8 cellular contexts compared by ENCODE assay signal in genomic region chr6:79232696-79233462, GRCh38. TPM values are rescaled to one million over a fixed set of nuclear protein-coding genes. Genes with fewer than 3 reads are reported as not detected.
DNase-seq lines count a peak whose midpoint lies in the region; TF ChIP-seq lines count a peak whose summit lies in the region.

No MANE protein-coding gene starts in this region.

- H3K4me3 Mint-ChIP-seq in activated naive CD4-positive, alpha-beta T cell treated with anti-CD3 and anti-CD28 coated beads for 36 hours, result peak overlapping the region; percentile 95

- DNase-seq in activated naive CD4-positive, alpha-beta T cell treated with anti-CD3 and anti-CD28 coated beads for 36 hours, result no peak
- no peak for DNase-seq in activated naive CD4-positive, alpha-beta T cell (lab: John Stamatoyannopoulos, UW)
- DNase-seq in astrocyte of the cerebellum (ENCODE audit: low read depth) (no peak), tibial nerve (ENCODE audit: low spot score in 2 of 2) (no peak), KBM-7 (no peak), NCI-H226 (no peak), GF-D8 (lab: John Stamatoyannopoulos, UW) (no peak)

- H3K36me3 ChIP-seq in liver (ENCODE audit: control insufficient read depth in 4 of 4, insufficient read depth in 3 of 4, low read depth in 1 of 4, low read length in 3 of 4) (no peaks in the 10 kb centered on the region), tibial nerve (no peaks in the 10 kb centered on the region)

- no peak overlapping the region for H3K27ac Mint-ChIP-seq in activated naive CD4-positive, alpha-beta T cell treated with anti-CD3 and anti-CD28 coated beads for 36 hours

- no peaks in the 10 kb centered on the region for H3K9me3 Mint-ChIP-seq in activated naive CD4-positive, alpha-beta T cell treated with anti-CD3 and anti-CD28 coated beads for 36 hours

- TF ChIP-seq POLR2A in tibial nerve (IDR thresholded peaks at IDR 0.05), result no peak

- WGBS in liver, result 93% methylated on average over 6 of the region's 6 CpGs
- 89 to 90% methylated on average over 6 of the region's 6 CpGs for WGBS in tibial nerve, 2 donors

- TF ChIP-seq RAD21 in liver (IDR thresholded peaks at IDR 0.05), result no peak

- no peak for TF ChIP-seq EP300 in tibial nerve (IDR thresholded peaks at IDR 0.05)

- peaks cover 5% of the 10 kb centered on the region for H3K36me3 Mint-ChIP-seq in activated naive CD4-positive, alpha-beta T cell treated with anti-CD3 and anti-CD28 coated beads for 36 hours (ENCODE audit: low read depth)

- H3K4me1 ChIP-seq in liver (ENCODE audit: control insufficient read depth in 4 of 4, insufficient read depth in 4 of 4, low read length in 3 of 4), result no peaks in the 10 kb centered on the region
- H3K4me1 ChIP-seq in tibial nerve, result peaks cover 0 to 26% (median 0%) of the 10 kb centered on the region in 4 donors

- H3K9me3 ChIP-seq in liver (ENCODE audit: control insufficient read depth in 4 of 4, low read length in 3 of 4) (no peaks in the 10 kb centered on the region), tibial nerve (no peaks in the 10 kb centered on the region)

- in situ Hi-C loops in astrocyte of the cerebellum (cut with HindIII; ENCODE audit: low sequenced_read_pairs) (no loop called here), KBM-7 (cut with MboI; ENCODE audit: low pct_unique_long_range_greater_than_20kb, low sequenced_read_pairs) (no loop called here)

- H3K27ac ChIP-seq in liver (ENCODE audit: low read depth in 1 of 2, low read length in 2 of 2) (peak overlapping the region; percentile 91 to 94), tibial nerve (peak overlapping the region; percentile 79 to 96 (median 88))

- TF ChIP-seq CTCF in astrocyte of the cerebellum (IDR thresholded peaks at IDR 0.05; ENCODE audit: low read depth, low read length, missing control alignments), result no peak
- no peak for TF ChIP-seq CTCF in liver (IDR thresholded peaks at IDR 0.05; ENCODE audit: low read depth, low read length, missing input control)
- TF ChIP-seq CTCF in tibial nerve (IDR thresholded peaks at IDR 0.05), result no peak

- H3K4me1 Mint-ChIP-seq in activated naive CD4-positive, alpha-beta T cell treated with anti-CD3 and anti-CD28 coated beads for 36 hours (ENCODE audit: low read depth), result peaks cover 14% of the 10 kb centered on the region

- H3K27me3 ChIP-seq in liver (ENCODE audit: control insufficient read depth in 4 of 4, insufficient read depth in 4 of 4, low read length in 3 of 4), result no peaks in the 10 kb centered on the region
- no peaks in the 10 kb centered on the region for H3K27me3 ChIP-seq in tibial nerve

- intact Hi-C loops in activated naive CD4-positive, alpha-beta T cell treated with anti-CD3 and anti-CD28 coated beads for 36 hours (cut with micrococcal nuclease), result loop anchor here (1.0 to 5.0 kb wide), 3 partner anchors 304 to 769 kb away; partner anchors contain the start of genes LCA5 and TTK

- CTCF ChIA-PET in activated naive CD4-positive, alpha-beta T cell treated with anti-CD3 and anti-CD28 coated beads for 36 hours (lab: Charles Lee), result interaction anchor here (1.0 kb wide), 1 partner anchor 14 kb away, joined by 3 read pairs; no protein-coding TSS in a partner anchor

- peak overlapping the region; percentile 79 for H3K4me3 ChIP-seq in astrocyte of the cerebellum (ENCODE audit: low read depth, low read length)
- peak overlapping the region; percentile 54 to 95 (median 95) for H3K4me3 ChIP-seq in liver (ENCODE audit: low read depth in 1 of 3, low read length in 3 of 3)
- H3K4me3 ChIP-seq in tibial nerve, result peak overlapping the region; percentile 57 to 77 (median 64)

- no peaks in the 10 kb centered on the region for H3K27me3 Mint-ChIP-seq in activated naive CD4-positive, alpha-beta T cell treated with anti-CD3 and anti-CD28 coated beads for 36 hours (ENCODE audit: low read depth)

- H3K9ac ChIP-seq in liver (ENCODE audit: low read depth in 1 of 2, low read length in 2 of 2), result peak overlapping the region; percentile 45 to 77

TF ChIP-seq in liver, 16 proteins besides CTCF, POLR2A, EP300 and RAD21:
- TF ChIP-seq YY1 (IDR thresholded peaks at IDR 0.05), result no peak
- TF ChIP-seq SP1 (IDR thresholded peaks at IDR 0.05), result no peak
- TF ChIP-seq FOXA2 (IDR thresholded peaks at IDR 0.05), result no peak
- no peak for TF ChIP-seq JUND (IDR thresholded peaks at IDR 0.05)
- TF ChIP-seq TAF1 (conservative IDR thresholded peaks at IDR 0.05), result no peak
- TF ChIP-seq FOXA1 (IDR thresholded peaks at IDR 0.05), result no peak
- no peak for TF ChIP-seq REST (IDR thresholded peaks at IDR 0.05)
- TF ChIP-seq GABPA (IDR thresholded peaks at IDR 0.05 in 1 of 2, conservative IDR thresholded peaks at IDR 0.05 in 1 of 2), result no peak
- TF ChIP-seq HNF4A (conservative IDR thresholded peaks at IDR 0.05), result no peak
- TF ChIP-seq RXRA (IDR thresholded peaks at IDR 0.05), result no peak
- no peak for TF ChIP-seq NR2F2 (IDR thresholded peaks at IDR 0.05)
- no peak for TF ChIP-seq EGR1 (IDR thresholded peaks at IDR 0.05; ENCODE audit: low read depth in 2 of 2)
- no peak for TF ChIP-seq ZBTB33 (IDR thresholded peaks at IDR 0.05)
- no peak for TF ChIP-seq HNF4G (IDR thresholded peaks at IDR 0.05)
- TF ChIP-seq, protein P1, sequence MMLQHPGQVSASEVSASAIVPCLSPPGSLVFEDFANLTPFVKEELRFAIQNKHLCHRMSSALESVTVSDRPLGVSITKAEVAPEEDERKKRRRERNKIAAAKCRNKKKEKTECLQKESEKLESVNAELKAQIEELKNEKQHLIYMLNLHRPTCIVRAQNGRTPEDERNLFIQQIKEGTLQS (IDR thresholded peaks at IDR 0.05), result no peak
- no peak for TF ChIP-seq MAX (IDR thresholded peaks at IDR 0.05)

RNA-seq across cellular contexts. Expression of gene HMGN3, which starts 1.6 kb away (rescaled TPM):
- total RNA-seq in activated naive CD4-positive, alpha-beta T cell treated with anti-CD3 and anti-CD28 coated beads for 36 hours, result 10 to 100 TPM; 35.3 to 35.8 TPM
- 10 to 100 TPM; 26.7 to 55.9 TPM for total RNA-seq in liver
- polyA plus RNA-seq in liver, result 100 to 1,000 TPM in 1 of 2 donors, 10 to 100 TPM in 1; 32.7 to 112 TPM
- 100 to 1,000 TPM in 1 of 4 donors, 10 to 100 TPM in 3; 40.8 to 104 (median 82.1) TPM for total RNA-seq in tibial nerve
